Comparison of ENCODE assay signal across 14 cellular contexts in genomic region chr10:17585001-17585400, GRCh38. TPM values are rescaled to one million over a fixed set of nuclear protein-coding genes. Genes with fewer than 3 reads are reported as not detected.
DNase-seq lines count a peak whose midpoint lies in the region; ATAC-seq lines count a peak whose summit lies in the region.
"Had no signal": no experiment of that assay in that cellular context is flagged by ENCODE, and none has a peak within 500 bp of the region (broad histone marks: within the 10 kb centered on the region; RNA-seq: fewer than 3 reads in every experiment).

No MANE protein-coding gene starts in this region.

- no peak overlapping the region for H3K4me3 ChIP-seq in SJCRH30
- H3K4me3 ChIP-seq: A549, HAP-1, tibial artery had no signal

- no peaks in the 10 kb centered on the region; the same call in 1 of the 2 replicates for H3K4me1 ChIP-seq in SJCRH30
- H3K4me1 ChIP-seq: A549, foreskin keratinocyte, tibial artery had no signal

- H3K27me3 ChIP-seq in SJCRH30 = no peaks in the 10 kb centered on the region
- H3K27me3 ChIP-seq: foreskin keratinocyte, tibial artery had no signal

- in situ Hi-C loops in KBM-7 (cut with MboI; ENCODE audit: low pct_unique_long_range_greater_than_20kb, low sequenced_read_pairs) = no loop called here

- H3K36me3 ChIP-seq in SJCRH30 = no peaks in the 10 kb centered on the region
- H3K36me3 ChIP-seq: HAP-1, tibial artery had no signal

- DNase-seq in Right ventricle myocardium superior = no peak
- DNase-seq in cardiac septum (ENCODE audit: low spot score) = no peak
- peak; percentile 78 for DNase-seq in KBM-7
- no peak for DNase-seq in NCI-H510A treated with DMSO at 0.1 percent for 48 hours (lab: John Stamatoyannopoulos, UW)
- DNase-seq in RKO (ENCODE audit: low spot score) = no peak
- no peak for DNase-seq in SJCRH30
- DNase-seq: activated effector memory CD4-positive, alpha-beta T cell treated with Interleukin-2 at 50 U/mL for 16 hours; foreskin keratinocyte; left cardiac atrium; tibial artery had no signal

- intact Hi-C loops in Right ventricle myocardium superior (cut with DNase I) (no loop called here), cardiac septum (cut with DNase I) (no loop called here)

- ATAC-seq in Right ventricle myocardium superior (ENCODE audit: poor library complexity) (peak; percentile 43), HG02759 (IDR thresholded peaks at IDR 0.05; ENCODE audit: unreplicated experiment) (peak; percentile 84), GM21526 (IDR thresholded peaks at IDR 0.05; ENCODE audit: low FRiP score, unreplicated experiment) (no peak)
- ATAC-seq: A549, foreskin keratinocyte, left cardiac atrium had no signal

- H3K9me3 ChIP-seq in SJCRH30 (replicated peaks) = no peaks in the 10 kb centered on the region
- H3K9me3 ChIP-seq: A549, HAP-1, tibial artery had no signal

- no peak overlapping the region for H3K27ac ChIP-seq in SJCRH30
- H3K27ac ChIP-seq: A549, foreskin keratinocyte, tibial artery had no signal

RNA-seq across cellular contexts. Expression of gene HACD1, which starts 32.2 kb away (rescaled TPM):
- total RNA-seq in Right ventricle myocardium superior (139 TPM), cardiac septum (213 TPM)
- 6.8 and 8.7 TPM in 2 replicates for total RNA-seq in SJCRH30 (2014; rRNA removed; shearing (Covaris generic))

RNA-seq across cellular contexts. Expression of gene STAM, which starts 59.0 kb away (rescaled TPM):
- 18.0 TPM for total RNA-seq in Right ventricle myocardium superior
- total RNA-seq in cardiac septum = 40.8 TPM
- total RNA-seq in SJCRH30 (2014; rRNA removed; shearing (Covaris generic)) = 26.9 and 27.6 TPM in 2 replicates

Comparison
In these comparisons a context has a peak if more than half of its experiments do, and no peak if none do; other contexts are left out.
1. RNA of gene HACD1, which starts 32.2 kb away (total RNA-seq): 213 TPM in cardiac septum (single experiment) and 139 TPM in Right ventricle myocardium superior (single experiment); 6.8 to 8.7 TPM in SJCRH30; every median in the first group is over 10 times any median in the second.